ENCODE assay signal across 13 cellular contexts in the genomic region with DNA sequence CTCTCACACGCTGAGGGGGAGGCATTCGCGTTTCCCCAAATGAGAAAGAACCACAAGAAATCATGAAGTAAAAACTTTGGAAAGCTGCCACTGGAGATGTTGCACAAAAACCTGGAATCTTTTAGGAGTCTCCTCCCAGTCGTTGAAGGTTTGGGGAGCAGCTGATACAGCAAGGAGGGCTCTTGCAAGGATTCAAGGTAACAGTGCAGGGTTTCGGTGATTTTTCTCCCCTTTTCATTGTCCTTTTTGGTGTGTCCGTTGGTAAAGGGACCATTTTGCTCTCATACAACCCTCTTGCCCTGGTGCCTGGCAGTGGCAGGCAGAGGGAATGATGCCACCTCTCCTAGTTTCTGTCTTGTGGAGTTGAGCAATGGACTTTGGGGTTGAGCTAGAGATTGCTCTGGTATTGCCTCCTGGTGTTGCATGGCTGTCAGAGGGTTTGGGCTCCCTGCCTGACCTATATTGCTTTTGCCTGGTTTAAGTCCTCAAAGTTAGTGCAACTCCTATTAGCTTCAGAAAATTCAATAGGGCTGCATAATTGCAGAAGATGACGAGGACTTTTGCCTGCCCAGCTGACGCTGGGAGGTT. TPM values are rescaled to one million over a fixed set of nuclear protein-coding genes. Genes with fewer than 3 reads are reported as not detected.
DNase-seq lines count a peak whose midpoint lies in the region; ATAC-seq and TF ChIP-seq lines count a peak whose summit lies in the region.
"Had no signal": no experiment of that assay in that cellular context is flagged by ENCODE, and none has a peak within 500 bp of the region (broad histone marks: within the 10 kb centered on the region; RNA-seq: fewer than 3 reads in every experiment).

No MANE protein-coding gene starts in this region.

- intact Hi-C loops in esophagus squamous epithelium (cut with DNase I), result loop anchor here (10.0 kb wide), 1 partner anchor 277 kb away; no protein-coding TSS in a partner anchor

- ATAC-seq in omental fat pad (ENCODE audit: low FRiP score), result peak; percentile 37
- ATAC-seq in HG03469 (IDR thresholded peaks at IDR 0.05; ENCODE audit: unreplicated experiment), result no peak
- ATAC-seq in HG03045 (IDR thresholded peaks at IDR 0.05; ENCODE audit: unreplicated experiment), result no peak
- ATAC-seq: activated CD8-positive, alpha-beta T cell treated with anti-CD3 and anti-CD28 coated beads for 36 hours had no signal

- H3K9me3 ChIP-seq in HUES48 (ENCODE audit: control insufficient read depth, insufficient read depth, low read length) (no peaks in the 10 kb centered on the region), esophagus squamous epithelium (no peaks in the 10 kb centered on the region)

- H3K27ac ChIP-seq in HUES48 (ENCODE audit: low read depth, low read length) (no peak overlapping the region), esophagus squamous epithelium (no peak overlapping the region)

- H3K36me3 ChIP-seq in HUES48 (ENCODE audit: control insufficient read depth, insufficient read depth, low read length), result no peaks in the 10 kb centered on the region
- H3K36me3 ChIP-seq in esophagus squamous epithelium, result no peaks in the 10 kb centered on the region

- TF ChIP-seq CTCF in esophagus squamous epithelium (IDR thresholded peaks at IDR 0.05) (no peak), omental fat pad (IDR thresholded peaks at IDR 0.05) (no peak)

- H3K9ac ChIP-seq in HUES48 (ENCODE audit: low read depth, low read length), result no peak overlapping the region

- no peak for TF ChIP-seq POLR2A in esophagus squamous epithelium (IDR thresholded peaks at IDR 0.05)

- H3K4me1 ChIP-seq in HUES48 (ENCODE audit: control insufficient read depth, insufficient read depth, low read length), result peaks cover 6% of the 10 kb centered on the region
- H3K4me1 ChIP-seq in esophagus squamous epithelium, result peaks cover 0 to 13% (median 4%) of the 10 kb centered on the region in 3 donors

- H3K27me3 ChIP-seq in HUES48 (ENCODE audit: control insufficient read depth, insufficient read depth, low read length) (peaks cover 90% of the 10 kb centered on the region), esophagus squamous epithelium (peaks cover 0 to 92% (median 2%) of the 10 kb centered on the region in 4 donors)

- 10 to 13% methylated on average over 8 of the region's 8 CpGs for WGBS in esophagus squamous epithelium, 2 donors

- H3K4me3 ChIP-seq in HUES48 (ENCODE audit: low read depth, low read length), result peak overlapping the region; percentile 66
- H3K4me3 ChIP-seq in esophagus squamous epithelium, result peak overlapping the region in 3 of 4 donors; percentile 7 to 45 (median 33)

- DNase-seq in AG08395 (ENCODE audit: low spot score) (peak; percentile 10), esophagus squamous epithelium (lab: John Stamatoyannopoulos, UW) (no peak), omental fat pad (ENCODE audit: low spot score) (no peak), NCI-H2107 treated with DMSO at 0.1 percent for 48 hours (lab: John Stamatoyannopoulos, UW; ENCODE audit: unreplicated experiment) (no peak)
- no peak for DNase-seq in activated CD8-positive, alpha-beta memory T cell treated with anti-CD3 and anti-CD28 coated beads, Interleukin-2, amount 50 U/mL, for 48 hours
- DNase-seq: activated CD8-positive, alpha-beta T cell treated with anti-CD3 and anti-CD28 coated beads for 36 hours; activated naive CD4-positive, alpha-beta T cell treated with Interleukin-2 at 50 U/mL for 16 hours; CD4-positive, alpha-beta memory T cell; left colon had no signal

RNA-seq across cellular contexts. Expression of a gene that starts 0.9 kb away (rescaled TPM):
- not detected for total RNA-seq in esophagus squamous epithelium
- total RNA-seq in omental fat pad, result 1 to 10 TPM in 1 of 4 donors, under 1 TPM in 3; 0.16 to 2.4 (median 0.40) TPM
- total RNA-seq: activated CD8-positive, alpha-beta T cell treated with anti-CD3 and anti-CD28 coated beads for 36 hours; CD4-positive, alpha-beta memory T cell; fibroblast of villous mesenchyme had no signal

RNA-seq across cellular contexts. Expression of a gene that starts 7.1 kb away (rescaled TPM):
- total RNA-seq in esophagus squamous epithelium, result under 1 TPM in 1 of 4 donors, not detected in 3; under 0.01 TPM
- total RNA-seq in omental fat pad, result 1 to 10 TPM in 2 of 4 donors, under 1 TPM in 2; 0.13 to 3.7 (median 0.84) TPM
- total RNA-seq: activated CD8-positive, alpha-beta T cell treated with anti-CD3 and anti-CD28 coated beads for 36 hours; CD4-positive, alpha-beta memory T cell; fibroblast of villous mesenchyme had no signal
